In the genomic region with DNA sequence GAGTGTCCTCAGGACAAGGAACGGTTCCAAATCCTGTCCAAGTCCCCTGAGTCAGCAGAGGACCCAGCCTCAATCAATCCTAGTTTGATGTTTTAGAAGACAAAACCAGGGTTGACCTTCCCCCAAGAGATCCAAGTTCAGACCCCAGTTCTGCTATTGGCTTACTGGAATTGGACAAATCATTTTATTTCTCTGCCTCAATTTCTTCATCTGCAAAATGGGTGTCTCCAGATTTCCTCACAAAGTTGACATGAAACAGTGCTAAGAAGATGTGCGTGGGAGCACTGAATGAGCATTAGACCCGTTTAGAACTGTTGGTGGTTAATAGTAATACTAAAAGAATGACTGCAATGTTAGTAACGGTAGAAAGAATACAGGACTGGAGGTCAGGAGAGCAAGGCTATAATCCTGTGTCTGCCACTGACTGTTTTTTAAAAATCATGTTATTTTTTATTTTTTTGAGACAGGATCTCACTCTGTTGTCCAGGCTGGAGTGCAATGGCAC, we compare ENCODE assay signal across 17 cellular contexts. TPM values are rescaled to one million over a fixed set of nuclear protein-coding genes. Genes with fewer than 3 reads are reported as not detected.
DNase-seq lines count a peak whose midpoint lies in the region; ATAC-seq, FAIRE-seq and TF ChIP-seq lines count a peak whose summit lies in the region.
"Had no signal": no experiment of that assay in that cellular context is flagged by ENCODE, and none has a peak within 500 bp of the region (broad histone marks: within the 10 kb centered on the region; RNA-seq: fewer than 3 reads in every experiment).

No MANE protein-coding gene starts in this region.

- no TSS peak for BruUV-seq in HepG2 (replicated peaks; lab: Mats Ljungman, UMichigan)

- FAIRE-seq in HepG2 (lab: Jason Lieb, UNC), result no peak
- FAIRE-seq: G401.6 had no signal

- no peak overlapping the region for H3K27ac ChIP-seq in HepG2 (ENCODE audit: extremely low read length, insufficient read depth, low read length)
- H3K27ac ChIP-seq in right lobe of liver, result no peak overlapping the region

- 69% methylated on average over 4 of the region's 4 CpGs for WGBS in HepG2 (ENCODE audit: low lambda C conversion rate)
- WGBS in right lobe of liver (ENCODE audit: insufficient coverage, low coverage, low lambda C conversion rate, missing lambda C conversion rate), result 82% methylated on average over 4 of the region's 4 CpGs

- no peak for TF ChIP-seq RAD21 in HepG2 (CRISPR knock-in tag; IDR thresholded peaks at IDR 0.05)

- POLR2A ChIA-PET in HepG2 (lab: Yijun Ruan, JAX), result no interaction called here

- H3K9me3 ChIP-seq in HepG2 (ENCODE audit: low read length) (no peaks in the 10 kb centered on the region), right lobe of liver (no peaks in the 10 kb centered on the region), HAP-1 (no peaks in the 10 kb centered on the region)
- H3K9me3 ChIP-seq: Caco-2 had no signal

- H3K4me3 ChIP-seq in HepG2 (replicated peaks in 1 of 3; ENCODE audit: insufficient read depth in 1 of 3, low read depth in 2 of 3, low read length in 3 of 3) (no peak overlapping the region), right lobe of liver (no peak overlapping the region), fibroblast of the aortic adventitia (ENCODE audit: low read depth, low read length) (no peak overlapping the region), HAP-1 (no peak overlapping the region)
- H3K4me3 ChIP-seq: GM23338 had no signal

- no peaks in the 10 kb centered on the region for H3K27me3 ChIP-seq in HepG2 (ENCODE audit: control insufficient read depth in 1 of 2, insufficient read depth in 2 of 2, low read length in 2 of 2)
- H3K27me3 ChIP-seq in right lobe of liver, result no peaks in the 10 kb centered on the region
- peaks cover 32% of the 10 kb centered on the region for H3K27me3 ChIP-seq in HAP-1 (ENCODE audit: low read depth)

- H3K36me3 ChIP-seq in HepG2 (replicated peaks in 1 of 2; ENCODE audit: control insufficient read depth in 1 of 2, insufficient read depth in 2 of 2, low read length in 2 of 2) (no peaks in the 10 kb centered on the region), right lobe of liver (no peaks in the 10 kb centered on the region), HAP-1 (replicated peaks) (no peaks in the 10 kb centered on the region)

- TF ChIP-seq EP300 in HepG2 (IDR thresholded peaks at IDR 0.05; ENCODE audit: low read depth in 2 of 2, low read length in 2 of 2), result no peak
- no peak for TF ChIP-seq EP300 in HepG2 (CRISPR knock-in tag; IDR thresholded peaks at IDR 0.05; ENCODE audit: borderline replicate concordance)

- H3K4me2 ChIP-seq in HepG2 (ENCODE audit: low read depth, low read length), result no peak overlapping the region
- H3K4me2 ChIP-seq: GM23338 had no signal

- CTCF ChIA-PET in HepG2 (lab: Yijun Ruan, JAX; ENCODE audit: low intra/inter-chr PET ratio, low total read pairs), result no interaction called here

- no peaks in the 10 kb centered on the region for H3K79me2 ChIP-seq in HepG2 (ENCODE audit: insufficient read depth, low read length)

- H3K4me1 ChIP-seq in HepG2 (ENCODE audit: insufficient read depth, low read length) (peaks cover 42% of the 10 kb centered on the region), right lobe of liver (peaks cover 0 to 25% (median 12%) of the 10 kb centered on the region in 4 donors), HAP-1 (no peaks in the 10 kb centered on the region)
- H3K4me1 ChIP-seq: Caco-2 had no signal

- intact Hi-C loops in HepG2 (cut with micrococcal nuclease; ENCODE audit: unreplicated experiment) (no loop called here), right lobe of liver (cut with DNase I) (no loop called here)

- no peak for TF ChIP-seq POLR2A in HepG2 (IDR thresholded peaks at IDR 0.05; ENCODE audit: insufficient read depth in 1 of 2, low read depth in 2 of 2, low read length in 2 of 2)
- TF ChIP-seq POLR2A in right lobe of liver (IDR thresholded peaks at IDR 0.05), result no peak

- H4K20me1 ChIP-seq in HepG2 (ENCODE audit: insufficient read depth, low read length), result no peaks in the 10 kb centered on the region

- in situ Hi-C loops in HepG2 (cut with HindIII; ENCODE audit: extremely low pct_ligation_motif_present, low pct_unique_long_range_greater_than_20kb), result no loop called here
- in situ Hi-C loops in HAP-1 (cut with MboI; ENCODE audit: low sequenced_read_pairs), result loop anchor here (25.0 kb wide), 1 partner anchor 1261 kb away; no protein-coding TSS in a partner anchor

- DNase-seq in HepG2 (ENCODE audit: low spot score), result no peak
- no peak for DNase-seq in right lobe of liver
- DNase-seq in RPMI7951 (ENCODE audit: low read depth), result peak; percentile 73
- DNase-seq in fibroblast of the aortic adventitia (ENCODE audit: low read depth), result peak; percentile 5
- no peak for DNase-seq in HAP-1 (ENCODE audit: low spot score in 2 of 2)
- DNase-seq in HK-2 (ENCODE audit: unreplicated experiment), result no peak
- DNase-seq: Caco-2, DMS53, NCI-H1048, NCI-H146, NCI-H345, NCI-H69 had no signal

- H3K9ac ChIP-seq in HepG2 (ENCODE audit: insufficient read depth, low read depth, low read length), result no peak overlapping the region

- H2AFZ ChIP-seq in HepG2 (ENCODE audit: low read length), result no peak overlapping the region
- H2AFZ ChIP-seq: GM23338 had no signal

- TF ChIP-seq CTCF in HepG2 (CRISPR knock-in tag; IDR thresholded peaks at IDR 0.05) (no peak), right lobe of liver (IDR thresholded peaks at IDR 0.05) (no peak), fibroblast of the aortic adventitia (IDR thresholded peaks at IDR 0.05; ENCODE audit: insufficient read depth, low read length) (no peak)

- ATAC-seq in HepG2 (no peak), right lobe of liver (no peak), HG02885 (IDR thresholded peaks at IDR 0.05; ENCODE audit: poor library complexity, unreplicated experiment) (no peak), HG03097 (IDR thresholded peaks at IDR 0.05; ENCODE audit: low FRiP score, unreplicated experiment) (no peak)
- ATAC-seq: GM23338 had no signal

TF ChIP-seq in HepG2, 621 proteins besides CTCF, POLR2A, EP300 and RAD21:
- TF ChIP-seq ZNF772 (CRISPR knock-in tag; IDR thresholded peaks at IDR 0.05), result no peak
- TF ChIP-seq ZNF629 (CRISPR knock-in tag; conservative IDR thresholded peaks at IDR 0.05), result peak; percentile 65; the same call in 1 of the 2 replicates

RNA-seq across cellular contexts. Expression of a gene that starts 32.8 kb away (rescaled TPM):
- total RNA-seq in HepG2 (2016; rRNA removed; fragmentation: Illumina TruSeq; extraction: Trizol) (under 0.01 TPM in 1 of 2 replicates, not detected in the other), right lobe of liver (10 to 100 TPM in 1 of 6 experiments, 1 to 10 TPM in 4, under 1 TPM in 1; 0.73 to 11.7 (median 2.7) TPM), fibroblast of the aortic adventitia (ENCODE audit: low replicate concordance) (not detected in 2 replicates)
- total RNA-seq in HepG2 (2016; cell fraction: cytosol; rRNA removed; fragmentation: Illumina TruSeq; extraction: Trizol; ENCODE audit: low read depth), result not detected in 2 replicates
- under 0.01 and 0.06 TPM in 2 replicates for total RNA-seq in HepG2 (2016; cell fraction: insoluble cytoplasmic fraction; rRNA removed; fragmentation: Illumina TruSeq; extraction: Trizol)
- total RNA-seq in HepG2 (2016; cell fraction: membrane; rRNA removed; fragmentation: Illumina TruSeq; extraction: Trizol), result 0.06 TPM in 1 of 2 replicates, not detected in the other
- not detected in 2 replicates for total RNA-seq in HepG2 (2016; cell fraction: nucleus; rRNA removed; fragmentation: Illumina TruSeq; extraction: Trizol)
- 0.04 and 0.05 TPM in 2 replicates for polyA plus RNA-seq in HepG2 (2011; rRNA removed)
- 0.05 TPM in 1 of 2 replicates, not detected in the other for polyA plus RNA-seq in HepG2 (2011; cell fraction: cytosol; rRNA removed)
- polyA plus RNA-seq in HepG2 (2011; cell fraction: nucleus; rRNA removed), result 0.02 and 0.09 TPM in 2 replicates
- not detected in 2 replicates for polyA plus RNA-seq in HepG2 (2012)
- polyA plus RNA-seq in HepG2 (2016; cell fraction: cytosol; fragmentation: Illumina TruSeq; extraction: Trizol; ENCODE audit: low read depth), result not detected in 2 replicates
- not detected in 2 replicates for polyA plus RNA-seq in HepG2 (2016; cell fraction: insoluble cytoplasmic fraction; fragmentation: Illumina TruSeq; extraction: Trizol; ENCODE audit: low read depth)
- not detected in 2 replicates for polyA plus RNA-seq in HepG2 (2016; cell fraction: membrane; fragmentation: Illumina TruSeq; extraction: Trizol; ENCODE audit: low read depth)
- polyA plus RNA-seq in HepG2 (2016; cell fraction: nucleus; fragmentation: Illumina TruSeq; extraction: Trizol; ENCODE audit: insufficient read depth, low read depth), result not detected in 2 replicates
- polyA minus RNA-seq in HepG2 (2011; rRNA and poly(A)+ RNA removed; ENCODE audit: low replicate concordance), result not detected in 2 replicates
- polyA minus RNA-seq in HepG2 (2011; cell fraction: cytosol; rRNA and poly(A)+ RNA removed), result not detected in 2 replicates
- polyA minus RNA-seq in HepG2 (2011; cell fraction: nucleus; rRNA and poly(A)+ RNA removed), result not detected in 2 replicates
- 7.0 and 9.2 TPM in 2 replicates for total RNA-seq in RPMI7951 (2014; rRNA removed; shearing (Covaris generic))
- total RNA-seq: A172, Caco-2 had no signal

RNA-seq across cellular contexts. Expression of a gene that starts 35.8 kb away (rescaled TPM):
- total RNA-seq in HepG2 (2016; rRNA removed; fragmentation: Illumina TruSeq; extraction: Trizol) (not detected in 2 replicates), right lobe of liver (10 to 100 TPM in 4 of 6 experiments, 1 to 10 TPM in 2; 2.4 to 13.8 (median 11.3) TPM), fibroblast of the aortic adventitia (ENCODE audit: low replicate concordance) (not detected in 2 replicates)
- not detected in 2 replicates for total RNA-seq in HepG2 (2016; cell fraction: cytosol; rRNA removed; fragmentation: Illumina TruSeq; extraction: Trizol; ENCODE audit: low read depth)
- total RNA-seq in HepG2 (2016; cell fraction: insoluble cytoplasmic fraction; rRNA removed; fragmentation: Illumina TruSeq; extraction: Trizol), result not detected in 2 replicates
- not detected in 2 replicates for total RNA-seq in HepG2 (2016; cell fraction: membrane; rRNA removed; fragmentation: Illumina TruSeq; extraction: Trizol)
- total RNA-seq in HepG2 (2016; cell fraction: nucleus; rRNA removed; fragmentation: Illumina TruSeq; extraction: Trizol), result not detected in 2 replicates
- 0.77 and 1.2 TPM in 2 replicates for polyA plus RNA-seq in HepG2 (2011; rRNA removed)
- 0.78 and 0.81 TPM in 2 replicates for polyA plus RNA-seq in HepG2 (2011; cell fraction: cytosol; rRNA removed)
- polyA plus RNA-seq in HepG2 (2011; cell fraction: nucleus; rRNA removed), result 0.59 and 0.83 TPM in 2 replicates
- polyA plus RNA-seq in HepG2 (2012), result 0.63 and 0.94 TPM in 2 replicates
- polyA plus RNA-seq in HepG2 (2016; cell fraction: cytosol; fragmentation: Illumina TruSeq; extraction: Trizol; ENCODE audit: low read depth), result not detected in 2 replicates
- not detected in 2 replicates for polyA plus RNA-seq in HepG2 (2016; cell fraction: insoluble cytoplasmic fraction; fragmentation: Illumina TruSeq; extraction: Trizol; ENCODE audit: low read depth)
- polyA plus RNA-seq in HepG2 (2016; cell fraction: membrane; fragmentation: Illumina TruSeq; extraction: Trizol; ENCODE audit: low read depth), result not detected in 2 replicates
- polyA plus RNA-seq in HepG2 (2016; cell fraction: nucleus; fragmentation: Illumina TruSeq; extraction: Trizol; ENCODE audit: insufficient read depth, low read depth), result not detected in 2 replicates
- polyA minus RNA-seq in HepG2 (2011; rRNA and poly(A)+ RNA removed; ENCODE audit: low replicate concordance), result 0.90 TPM in 1 of 2 replicates, not detected in the other
- polyA minus RNA-seq in HepG2 (2011; cell fraction: cytosol; rRNA and poly(A)+ RNA removed), result 0.44 and 0.49 TPM in 2 replicates
- polyA minus RNA-seq in HepG2 (2011; cell fraction: nucleus; rRNA and poly(A)+ RNA removed), result 0.26 and 0.75 TPM in 2 replicates
- not detected in 2 replicates for total RNA-seq in RPMI7951 (2014; rRNA removed; shearing (Covaris generic))
- total RNA-seq: A172, Caco-2 had no signal
- polyA plus RNA-seq: GM23338 had no signal

Comparison
In these comparisons a context has a peak if more than half of its experiments do, and no peak if none do; other contexts are left out.
1. DNase-seq: peak in RPMI7951 (single experiment) and fibroblast of the aortic adventitia (single experiment); none in HepG2 (single experiment), right lobe of liver (0 of 3), HAP-1 (0 of 2) and HK-2 (single experiment).